Comparison of ENCODE assay signal across 11 cellular contexts in the genomic region with DNA sequence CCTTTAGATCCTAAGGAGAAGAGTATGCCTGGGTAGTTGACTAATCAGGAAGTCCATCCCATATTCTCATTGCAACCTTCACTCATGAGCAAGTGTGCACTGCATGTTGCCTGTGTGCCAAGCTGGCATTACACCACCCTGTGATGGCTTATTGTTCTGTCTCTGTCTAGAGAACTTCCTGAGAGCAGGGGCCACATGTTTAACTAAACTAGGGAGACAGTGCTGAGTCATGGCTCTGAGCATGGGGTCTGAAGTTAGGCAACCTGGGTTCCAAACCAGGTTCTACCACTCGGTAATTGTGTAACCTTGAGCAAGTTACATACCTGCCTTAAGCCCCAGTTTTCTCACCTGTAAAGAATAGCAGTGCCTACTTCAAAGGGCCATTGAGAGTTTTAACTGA. TPM values are rescaled to one million over a fixed set of nuclear protein-coding genes. Genes with fewer than 3 reads are reported as not detected.
DNase-seq lines count a peak whose midpoint lies in the region; ATAC-seq and TF ChIP-seq lines count a peak whose summit lies in the region.
"Had no signal": no experiment of that assay in that cellular context is flagged by ENCODE, and none has a peak within 500 bp of the region (broad histone marks: within the 10 kb centered on the region; RNA-seq: fewer than 3 reads in every experiment).

No MANE protein-coding gene starts in this region.

- no peaks in the 10 kb centered on the region for H3K9me3 ChIP-seq in CD4-positive, alpha-beta T cell (ENCODE audit: control insufficient read depth, low read length)

- no peak for ATAC-seq in CD4-positive, alpha-beta T cell (ENCODE audit: poor library complexity)
- ATAC-seq in GM18868 (IDR thresholded peaks at IDR 0.05; ENCODE audit: unreplicated experiment) = no peak

- CTCF ChIA-PET in CD4-positive, alpha-beta T cell (lab: Charles Lee) = interaction anchor here (1.9 kb wide), 1 partner anchor 9 kb away, joined by 4 read pairs; no protein-coding TSS in a partner anchor

- H3K27ac Mint-ChIP-seq in CD4-positive, alpha-beta T cell = no peak overlapping the region
- H3K27ac Mint-ChIP-seq: immature natural killer cell; T-helper 2 cell treated with Interferon-gamma antibody and Interleukin-4, amounts not matched to agents 5 μg/mL and 100 μg/mL, for 36 hours had no signal

- POLR2A ChIA-PET in CD4-positive, alpha-beta T cell (lab: Charles Lee) = no interaction called here

- in situ Hi-C loops in KBM-7 (cut with MboI; ENCODE audit: low pct_unique_long_range_greater_than_20kb, low sequenced_read_pairs) = no loop called here

- peak; percentile 41 for DNase-seq in HPDE6-E6E7 (ENCODE audit: extremely low spot score)
- peak; percentile 65 for DNase-seq in RPMI7951 (ENCODE audit: low read depth)
- DNase-seq in fibroblast of the aortic adventitia (ENCODE audit: low read depth) = peak; percentile 40
- DNase-seq in renal cortical epithelial cell (ENCODE audit: low read depth) = peak; percentile 93
- DNase-seq in KBM-7 = no peak
- DNase-seq in CD4-positive, alpha-beta T cell = no peak
- no peak for DNase-seq in NCI-H82 (lab: John Stamatoyannopoulos, UW)
- DNase-seq: immature natural killer cell, NCI-H2227 treated with DMSO at 0.1 percent for 48 hours had no signal

- H3K9me3 Mint-ChIP-seq in CD4-positive, alpha-beta T cell = peaks cover 5% of the 10 kb centered on the region
- H3K9me3 Mint-ChIP-seq: immature natural killer cell; T-helper 2 cell treated with Interferon-gamma antibody and Interleukin-4, amounts not matched to agents 5 μg/mL and 100 μg/mL, for 36 hours had no signal

- H3K4me1 Mint-ChIP-seq in CD4-positive, alpha-beta T cell (ENCODE audit: low read depth) = peaks cover 7% of the 10 kb centered on the region

- TF ChIP-seq CTCF in fibroblast of the aortic adventitia (IDR thresholded peaks at IDR 0.05; ENCODE audit: insufficient read depth, low read length) = no peak
- no peak for TF ChIP-seq CTCF in CD4-positive, alpha-beta T cell (IDR thresholded peaks at IDR 0.05)

- H3K27ac ChIP-seq in CD4-positive, alpha-beta T cell (ENCODE audit: low read depth, low read length) = no peak overlapping the region

- H3K36me3 Mint-ChIP-seq in CD4-positive, alpha-beta T cell (ENCODE audit: low read depth) = no peaks in the 10 kb centered on the region
- H3K36me3 Mint-ChIP-seq: immature natural killer cell had no signal

- no peak overlapping the region for H3K4me3 ChIP-seq in fibroblast of the aortic adventitia (ENCODE audit: low read depth, low read length)

- intact Hi-C loops in CD4-positive, alpha-beta T cell (cut with DNase I, micrococcal nuclease) = no loop called here

- no peaks in the 10 kb centered on the region for H3K27me3 ChIP-seq in CD4-positive, alpha-beta T cell (ENCODE audit: control insufficient read depth, insufficient read depth, low read length)

- H3K27me3 Mint-ChIP-seq in CD4-positive, alpha-beta T cell = no peaks in the 10 kb centered on the region

- no peak overlapping the region for H3K4me3 Mint-ChIP-seq in CD4-positive, alpha-beta T cell
- H3K4me3 Mint-ChIP-seq: immature natural killer cell; T-helper 2 cell treated with Interferon-gamma antibody and Interleukin-4, amounts not matched to agents 5 μg/mL and 100 μg/mL, for 36 hours had no signal

RNA-seq across cellular contexts. Expression of gene CSNK2A3, which starts 39.6 kb away (rescaled TPM):
- 1.7 and 1.8 TPM in 2 replicates for total RNA-seq in RPMI7951 (2014; rRNA removed; shearing (Covaris generic))
- 1.6 and 4.7 TPM in 2 replicates for total RNA-seq in fibroblast of the aortic adventitia (ENCODE audit: low replicate concordance)
- 2.4 and 3.1 TPM in 2 replicates for total RNA-seq in renal cortical epithelial cell
- under 1 TPM; 0.27 to 0.28 TPM for total RNA-seq in CD4-positive, alpha-beta T cell

Comparison
In these comparisons a context has a peak if more than half of its experiments do, and no peak if none do; other contexts are left out.
1. DNase-seq: peak in HPDE6-E6E7 (single experiment), RPMI7951 (single experiment), fibroblast of the aortic adventitia (single experiment) and renal cortical epithelial cell (single experiment); none in KBM-7 (single experiment), CD4-positive, alpha-beta T cell (0 of 10) and NCI-H82 (single experiment).